14 cellular contexts compared by ENCODE assay signal in genomic region chr10:110275140-110275729, GRCh38. TPM values are rescaled to one million over a fixed set of nuclear protein-coding genes. Genes with fewer than 3 reads are reported as not detected.
DNase-seq lines count a peak whose midpoint lies in the region; ATAC-seq and TF ChIP-seq lines count a peak whose summit lies in the region.
"Had no signal": no experiment of that assay in that cellular context is flagged by ENCODE, and none has a peak within 500 bp of the region (broad histone marks: within the 10 kb centered on the region; RNA-seq: fewer than 3 reads in every experiment).

No MANE protein-coding gene starts in this region.

- no peaks in the 10 kb centered on the region for H3K27me3 Mint-ChIP-seq in T-helper 17 cell
- H3K27me3 Mint-ChIP-seq: naive B cell, T-cell had no signal

- peak overlapping the region; percentile 93 for H3K27ac Mint-ChIP-seq in T-helper 17 cell
- H3K27ac Mint-ChIP-seq: T-cell had no signal

- TF ChIP-seq CTCF in heart right ventricle (IDR thresholded peaks at IDR 0.05), result no peak
- no peak for TF ChIP-seq CTCF in tibial artery (IDR thresholded peaks at IDR 0.05)

- H3K4me1 ChIP-seq in heart right ventricle (peaks cover 14 to 95% (median 61%) of the 10 kb centered on the region in 9 donors), tibial artery (peaks cover 0 to 98% (median 62%) of the 10 kb centered on the region in 4 donors)

- no peak overlapping the region for H3K4me3 ChIP-seq in heart right ventricle
- no peak overlapping the region for H3K4me3 ChIP-seq in tibial artery
- H3K4me3 ChIP-seq: cardiac muscle cell had no signal

- H3K36me3 ChIP-seq in heart right ventricle (peaks cover 0 to 8% (median 5%) of the 10 kb centered on the region in 9 donors), tibial artery (peaks cover 0 to 6% (median 6%) of the 10 kb centered on the region in 3 donors)
- H3K36me3 ChIP-seq: cardiac muscle cell had no signal

- H3K27me3 ChIP-seq in heart right ventricle, result no peaks in the 10 kb centered on the region
- H3K27me3 ChIP-seq in tibial artery, result no peaks in the 10 kb centered on the region
- H3K27me3 ChIP-seq: cardiac muscle cell had no signal

- H3K4me1 Mint-ChIP-seq in T-helper 17 cell, result peaks cover 43% of the 10 kb centered on the region

- intact Hi-C loops in heart right ventricle (cut with DNase I), result loop anchor here in 8 of 10 donors (5.0 to 10.0 kb wide), 8 partner anchors 48 to 393 kb away; partner anchors contain the start of genes ADD3 (in 1 of the 8) and MXI1 (in 1 of the 8)
- intact Hi-C loops in left cardiac atrium (cut with DNase I), result loop anchor here in 1 of 2 donors (5.0 kb wide), 2 partner anchors 48 to 138 kb away; no protein-coding TSS in a partner anchor
- intact Hi-C loops in tibial artery (cut with DNase I; ENCODE audit: low total_unique reads), result loop anchor here (5.0 kb wide), 2 partner anchors 68 to 138 kb away; partner anchors contain the start of gene MXI1

- DNase-seq in heart right ventricle, result no peak
- DNase-seq in left cardiac atrium, result no peak
- DNase-seq in T-helper 17 cell, result no peak
- DNase-seq in erythroblast (lab: John Stamatoyannopoulos, UW), result peak; percentile 85 to 94
- no peak for DNase-seq in tibial artery
- DNase-seq in stimulated activated CD4-positive, alpha-beta T cell treated with anti-CD3 and anti-CD28 coated beads, Interleukin-15, amount 100 ng/mL, for 24 hours, result no peak
- no peak for DNase-seq in NCI-H2227 treated with DMSO at 0.1 percent for 48 hours (lab: John Stamatoyannopoulos, UW)
- DNase-seq: activated naive CD4-positive, alpha-beta T cell treated with anti-CD3 and anti-CD28 coated beads, Interleukin-2, amount 50 U/mL, for 16 hours; naive B cell; NCI-H1105 had no signal

- no peaks in the 10 kb centered on the region for H3K9me3 ChIP-seq in heart right ventricle
- H3K9me3 ChIP-seq in T-helper 17 cell (ENCODE audit: control insufficient read depth, low read length, poor library complexity, severe bottlenecking), result no peaks in the 10 kb centered on the region
- H3K9me3 ChIP-seq in tibial artery, result no peaks in the 10 kb centered on the region

- peaks cover 2% of the 10 kb centered on the region for H3K36me3 Mint-ChIP-seq in T-helper 17 cell (ENCODE audit: low read depth)
- H3K36me3 Mint-ChIP-seq: naive B cell had no signal

- TF ChIP-seq POLR2A in erythroblast (IDR thresholded peaks at IDR 0.05; ENCODE audit: low read length), result no peak

- peak overlapping the region; percentile 77 for H3K4me3 Mint-ChIP-seq in T-helper 17 cell
- H3K4me3 Mint-ChIP-seq: naive B cell, T-cell had no signal

- H3K27ac ChIP-seq in heart right ventricle (peak overlapping the region in 8 of 10 donors; percentile 10 to 88 (median 64)), tibial artery (peak overlapping the region; percentile 66 to 74)
- H3K27ac ChIP-seq: cardiac muscle cell had no signal

- ATAC-seq in heart right ventricle (no peak), left cardiac atrium (no peak), T-helper 17 cell (peak; percentile 91), GM21367 (IDR thresholded peaks at IDR 0.05; ENCODE audit: unreplicated experiment) (no peak)
- ATAC-seq: left lobe of liver had no signal

- WGBS in heart right ventricle, 2 donors, result 67 to 70% methylated on average over 2 of the region's 2 CpGs

RNA-seq across cellular contexts. Expression of gene SMNDC1, which starts 29.5 kb away (rescaled TPM):
- total RNA-seq in heart right ventricle (10 to 100 TPM; 18.1 to 28.0 (median 22.4) TPM), left cardiac atrium (10 to 100 TPM; 21.6 to 24.4 TPM), T-helper 17 cell (10 to 100 TPM; 33.7 to 50.4 TPM)
- 10 to 100 TPM; 10.1 to 11.0 TPM for polyA plus RNA-seq in heart right ventricle

Comparison
In these comparisons a context has a peak if more than half of its experiments do, and no peak if none do; other contexts are left out.
1. DNase-seq: peak in erythroblast (2 of 2); none in heart right ventricle (0 of 2), left cardiac atrium (single experiment), T-helper 17 cell (0 of 3), tibial artery (0 of 2), stimulated activated CD4-positive, alpha-beta T cell treated with anti-CD3 and anti-CD28 coated beads, Interleukin-15, amount 100 ng/mL, for 24 hours (single experiment) and NCI-H2227 treated with DMSO at 0.1 percent for 48 hours (single experiment).